Comparison of ENCODE assay signal across 1 cellular context in the genomic region with DNA sequence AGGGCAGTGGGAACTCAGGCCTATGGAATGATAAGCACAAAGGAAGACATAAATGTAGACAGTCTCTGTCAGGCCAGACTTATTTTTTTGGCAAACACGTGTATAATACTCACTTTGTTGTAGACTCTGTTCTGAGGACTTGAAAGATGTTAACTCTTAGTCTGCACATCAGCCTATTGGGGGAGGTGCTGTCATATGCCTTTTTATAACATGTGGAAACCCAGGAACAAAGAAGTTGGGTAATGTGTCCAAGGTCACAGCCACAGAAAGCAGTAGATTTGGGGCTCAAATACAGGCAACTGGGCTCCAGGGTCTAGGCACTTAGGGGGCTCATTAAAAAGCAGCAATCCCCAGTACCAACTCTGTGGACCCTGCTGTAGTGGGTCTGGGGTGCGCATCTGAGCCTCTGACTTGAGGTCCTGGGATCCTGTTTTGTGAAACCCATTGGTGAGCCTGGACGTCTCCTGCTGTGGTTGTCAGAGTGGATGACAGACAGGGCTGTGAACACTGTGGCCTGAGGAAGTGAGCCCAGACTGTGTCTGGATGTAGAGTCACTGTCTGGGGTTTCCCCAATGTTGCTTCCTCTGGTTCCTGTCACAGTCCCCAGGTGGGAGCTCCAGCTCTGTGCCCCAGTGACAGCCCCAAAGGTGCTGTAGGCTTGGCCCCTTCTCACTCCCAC.
TF ChIP-seq lines count a peak whose summit lies in the region.

No MANE protein-coding gene starts in this region.

TF ChIP-seq in GM23338, 12 proteins besides CTCF, POLR2A, EP300 and RAD21 (continued from another document):
- TF ChIP-seq, protein P1, sequence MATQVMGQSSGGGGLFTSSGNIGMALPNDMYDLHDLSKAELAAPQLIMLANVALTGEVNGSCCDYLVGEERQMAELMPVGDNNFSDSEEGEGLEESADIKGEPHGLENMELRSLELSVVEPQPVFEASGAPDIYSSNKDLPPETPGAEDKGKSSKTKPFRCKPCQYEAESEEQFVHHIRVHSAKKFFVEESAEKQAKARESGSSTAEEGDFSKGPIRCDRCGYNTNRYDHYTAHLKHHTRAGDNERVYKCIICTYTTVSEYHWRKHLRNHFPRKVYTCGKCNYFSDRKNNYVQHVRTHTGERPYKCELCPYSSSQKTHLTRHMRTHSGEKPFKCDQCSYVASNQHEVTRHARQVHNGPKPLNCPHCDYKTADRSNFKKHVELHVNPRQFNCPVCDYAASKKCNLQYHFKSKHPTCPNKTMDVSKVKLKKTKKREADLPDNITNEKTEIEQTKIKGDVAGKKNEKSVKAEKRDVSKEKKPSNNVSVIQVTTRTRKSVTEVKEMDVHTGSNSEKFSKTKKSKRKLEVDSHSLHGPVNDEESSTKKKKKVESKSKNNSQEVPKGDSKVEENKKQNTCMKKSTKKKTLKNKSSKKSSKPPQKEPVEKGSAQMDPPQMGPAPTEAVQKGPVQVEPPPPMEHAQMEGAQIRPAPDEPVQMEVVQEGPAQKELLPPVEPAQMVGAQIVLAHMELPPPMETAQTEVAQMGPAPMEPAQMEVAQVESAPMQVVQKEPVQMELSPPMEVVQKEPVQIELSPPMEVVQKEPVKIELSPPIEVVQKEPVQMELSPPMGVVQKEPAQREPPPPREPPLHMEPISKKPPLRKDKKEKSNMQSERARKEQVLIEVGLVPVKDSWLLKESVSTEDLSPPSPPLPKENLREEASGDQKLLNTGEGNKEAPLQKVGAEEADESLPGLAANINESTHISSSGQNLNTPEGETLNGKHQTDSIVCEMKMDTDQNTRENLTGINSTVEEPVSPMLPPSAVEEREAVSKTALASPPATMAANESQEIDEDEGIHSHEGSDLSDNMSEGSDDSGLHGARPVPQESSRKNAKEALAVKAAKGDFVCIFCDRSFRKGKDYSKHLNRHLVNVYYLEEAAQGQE (IDR thresholded peaks at IDR 0.05; ENCODE audit: unreplicated experiment): no peak
- TF ChIP-seq, protein P2, sequence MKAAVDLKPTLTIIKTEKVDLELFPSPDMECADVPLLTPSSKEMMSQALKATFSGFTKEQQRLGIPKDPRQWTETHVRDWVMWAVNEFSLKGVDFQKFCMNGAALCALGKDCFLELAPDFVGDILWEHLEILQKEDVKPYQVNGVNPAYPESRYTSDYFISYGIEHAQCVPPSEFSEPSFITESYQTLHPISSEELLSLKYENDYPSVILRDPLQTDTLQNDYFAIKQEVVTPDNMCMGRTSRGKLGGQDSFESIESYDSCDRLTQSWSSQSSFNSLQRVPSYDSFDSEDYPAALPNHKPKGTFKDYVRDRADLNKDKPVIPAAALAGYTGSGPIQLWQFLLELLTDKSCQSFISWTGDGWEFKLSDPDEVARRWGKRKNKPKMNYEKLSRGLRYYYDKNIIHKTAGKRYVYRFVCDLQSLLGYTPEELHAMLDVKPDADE (IDR thresholded peaks at IDR 0.05): no peak
- TF ChIP-seq ZNF114 (CRISPR knock-in tag; IDR thresholded peaks at IDR 0.05) (no peak), STAT1 (IDR thresholded peaks at IDR 0.05; ENCODE audit: unreplicated experiment) (no peak), EZH2 (IDR thresholded peaks at IDR 0.05; ENCODE audit: low read depth, unreplicated experiment) (no peak), EZH2phosphoT487 (IDR thresholded peaks at IDR 0.05; ENCODE audit: unreplicated experiment) (no peak), JUNB (IDR thresholded peaks at IDR 0.05; ENCODE audit: unreplicated experiment) (no peak), CREB1 (CRISPR knock-in tag; IDR thresholded peaks at IDR 0.05; ENCODE audit: low read depth) (no peak), NANOG (IDR thresholded peaks at IDR 0.05; ENCODE audit: borderline replicate concordance) (no peak)
